Comparison of ENCODE assay signal across 16 cellular contexts in the genomic region with DNA sequence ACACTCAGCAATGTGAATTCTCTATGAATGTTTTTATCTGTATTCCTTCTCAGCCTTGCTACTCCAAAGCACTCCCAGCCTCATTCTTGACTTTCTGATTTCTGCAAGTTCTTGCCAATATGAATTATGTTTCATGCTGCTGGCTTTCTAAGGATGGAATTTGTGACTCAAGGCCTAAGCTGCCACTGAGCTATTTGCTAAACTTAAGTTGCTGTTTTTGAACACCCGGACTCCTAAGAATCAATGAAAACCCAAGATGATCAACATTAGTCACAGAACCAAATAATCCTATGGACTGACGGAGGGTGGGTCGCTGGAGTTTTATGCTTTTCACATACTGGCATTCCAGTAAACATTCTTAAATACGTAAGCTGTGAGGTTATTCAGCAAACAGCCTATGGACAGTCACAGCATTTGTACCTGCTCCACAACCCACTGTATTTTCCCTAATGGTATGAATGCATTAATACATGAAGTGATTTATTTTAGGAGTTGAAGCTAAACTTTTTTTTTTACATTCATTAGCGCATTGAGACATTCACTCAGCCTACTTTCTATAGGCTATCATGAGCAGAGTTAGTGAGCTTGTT. TPM values are rescaled to one million over a fixed set of nuclear protein-coding genes. Genes with fewer than 3 reads are reported as not detected.
A peak's percentile ranks its signal among the peaks of the same experiment; 100 is the strongest.
DNase-seq lines count a peak whose midpoint lies in the region; ATAC-seq and TF ChIP-seq lines count a peak whose summit lies in the region.
"Had no signal": no experiment of that assay in that cellular context is flagged by ENCODE, and none has a peak within 500 bp of the region (broad histone marks: within the 10 kb centered on the region; RNA-seq: fewer than 3 reads in every experiment).

No MANE protein-coding gene starts in this region.

- intact Hi-C loops in sciatic nerve (cut with DNase I) = no loop called here

- H3K36me3 ChIP-seq in adipocyte (ENCODE audit: control insufficient read depth, insufficient read depth, low read length, severe bottlenecking) = no peaks in the 10 kb centered on the region
- H3K36me3 ChIP-seq: BLaER1, neutrophil, transverse colon had no signal

- H3K4me3 ChIP-seq in AG10803 (ENCODE audit: low read length) (no peak overlapping the region), adipocyte (ENCODE audit: low read length) (peak overlapping the region; percentile 56)
- H3K4me3 ChIP-seq: BLaER1, lung, transverse colon had no signal

- peak; percentile 93 for DNase-seq in AG10803 (ENCODE audit: low read depth)
- DNase-seq in adipocyte (ENCODE audit: low read depth) = peak; percentile 88
- DNase-seq in fibroblast of peridontal ligament (ENCODE audit: extremely low read depth) = peak; percentile 96
- DNase-seq in sciatic nerve (ENCODE audit: low spot score) = no peak
- no peak for DNase-seq in HuH-7.5 (ENCODE audit: low spot score)
- no peak for DNase-seq in midbrain (lab: John Stamatoyannopoulos, UW)
- DNase-seq: activated CD4-positive, alpha-beta T cell treated with anti-CD3 and anti-CD28 coated beads for 48 hours; DND-41; KBM-7; NCI-H510A treated with DMSO at 0.1 percent for 48 hours; transverse colon had no signal

- peak; percentile 41 for ATAC-seq in sciatic nerve
- ATAC-seq in GM19395 (IDR thresholded peaks at IDR 0.05; ENCODE audit: unreplicated experiment) = no peak
- ATAC-seq in HG03432 (IDR thresholded peaks at IDR 0.05; ENCODE audit: unreplicated experiment) = no peak

- peak overlapping the region; percentile 69 for H3K9ac ChIP-seq in adipocyte (ENCODE audit: low read length)
- H3K9ac ChIP-seq: BLaER1 had no signal

- TF ChIP-seq CTCF in AG10803 (conservative IDR thresholded peaks at IDR 0.05; ENCODE audit: low read length) = 0 out of 2 replicates have a peak, but pooled peaks have one; percentile 4

- H3K27me3 ChIP-seq in adipocyte (replicated peaks; ENCODE audit: control insufficient read depth, insufficient read depth, low read length) = no peaks in the 10 kb centered on the region
- H3K27me3 ChIP-seq: BLaER1, transverse colon had no signal

- H3K9me3 ChIP-seq in adipocyte (ENCODE audit: control insufficient read depth, low read length) = no peaks in the 10 kb centered on the region
- H3K9me3 ChIP-seq: neutrophil, transverse colon had no signal

- peaks cover 14% of the 10 kb centered on the region for H3K4me1 ChIP-seq in adipocyte (ENCODE audit: control insufficient read depth, insufficient read depth, low read length)
- H3K4me1 ChIP-seq: transverse colon had no signal

RNA-seq across cellular contexts. Expression of a gene that starts 8.2 kb away (rescaled TPM):
- total RNA-seq in sciatic nerve = 48.3 TPM

Comparison
In these comparisons a context has a peak if more than half of its experiments do, and no peak if none do; other contexts are left out.
1. DNase-seq: peak in AG10803 (single experiment), adipocyte (single experiment) and fibroblast of peridontal ligament (single experiment); none in sciatic nerve (single experiment), HuH-7.5 (single experiment) and midbrain (single experiment).